ENCODE assay signal across 9 cellular contexts in genomic region chr21:33434770-33435360, GRCh38. TPM values are rescaled to one million over a fixed set of nuclear protein-coding genes. Genes with fewer than 3 reads are reported as not detected.
A peak's percentile ranks its signal among the peaks of the same experiment; 100 is the strongest.
DNase-seq lines count a peak whose midpoint lies in the region; ATAC-seq, FAIRE-seq and TF ChIP-seq lines count a peak whose summit lies in the region.
"Had no signal": no experiment of that assay in that cellular context is flagged by ENCODE, and none has a peak within 500 bp of the region (broad histone marks: within the 10 kb centered on the region; RNA-seq: fewer than 3 reads in every experiment).

No MANE protein-coding gene starts in this region.

- H3K4me3 Mint-ChIP-seq in activated CD4-positive, alpha-beta T cell treated with anti-CD3 and anti-CD28 coated beads for 36 hours, result peak overlapping the region; percentile 4
- H3K4me3 Mint-ChIP-seq in stimulated activated naive CD8-positive, alpha-beta T cell treated with anti-CD3 and anti-CD28 coated beads, Interleukin-15, amount 100 ng/mL, for 72 hours, result peak overlapping the region; percentile 51 to 68

- H3K4me2 ChIP-seq in K562 (ENCODE audit: insufficient read depth, low read length), result no peak overlapping the region

- H3K4me1 ChIP-seq in Panc1 (ENCODE audit: control insufficient read depth, insufficient read depth, low read length) (no peaks in the 10 kb centered on the region), K562 (replicated peaks in 1 of 2; ENCODE audit: control insufficient read depth in 2 of 2, insufficient read depth in 2 of 2, low read length in 2 of 2) (peaks cover 0 to 3% of the 10 kb centered on the region in 2 experiments; a peak in 1 of 5 replicates), left lung (peaks cover 14 to 54% of the 10 kb centered on the region in 2 donors), HAP-1 (no peaks in the 10 kb centered on the region)

- POLR2A ChIA-PET in activated CD4-positive, alpha-beta T cell treated with anti-CD3 and anti-CD28 coated beads for 36 hours (lab: Charles Lee), result interaction anchor here (0.6 to 1.6 kb wide), 9 partner anchors 12 to 235 kb away, joined by 3 to 9 read pairs (median 4); no protein-coding TSS in a partner anchor
- POLR2A ChIA-PET in Panc1 (lab: Charles Lee) (no interaction called here), K562 (lab: Yijun Ruan, JAX) (interaction anchor here (0.7 to 1.1 kb wide), 3 partner anchors 11 to 173 kb away, joined by 3 to 6 read pairs (median 3); partner anchors contain the start of gene IFNAR1)

- no peaks in the 10 kb centered on the region for H3K27me3 Mint-ChIP-seq in activated CD4-positive, alpha-beta T cell treated with anti-CD3 and anti-CD28 coated beads for 36 hours
- H3K27me3 Mint-ChIP-seq in stimulated activated naive CD8-positive, alpha-beta T cell treated with anti-CD3 and anti-CD28 coated beads, Interleukin-15, amount 100 ng/mL, for 72 hours, result no peaks in the 10 kb centered on the region

- WGBS in K562 (ENCODE audit: insufficient coverage, low coverage, missing lambda C conversion rate), result 50% methylated on average over 5 of the region's 5 CpGs

- H3K36me3 Mint-ChIP-seq in activated CD4-positive, alpha-beta T cell treated with anti-CD3 and anti-CD28 coated beads for 36 hours (ENCODE audit: low read depth), result peaks cover 52% of the 10 kb centered on the region

- TF ChIP-seq RAD21 in K562 (CRISPR knock-in tag; conservative IDR thresholded peaks at IDR 0.05 in 1 of 2, IDR thresholded peaks at IDR 0.05 in 1 of 2), result no peak

- DNase-seq in activated CD4-positive, alpha-beta T cell treated with anti-CD3 and anti-CD28 coated beads for 36 hours, result peak; percentile 53
- DNase-seq in activated CD4-positive, alpha-beta T cell treated with anti-CD3 and anti-CD28 coated beads, Interleukin-2, amount 50 U/mL, for 1 hour, result no peak
- DNase-seq in Panc1 (ENCODE audit: low read depth, low spot score) (no peak), K562 (ENCODE audit: extremely low read depth in 1 of 4, low spot score in 3 of 4) (peak in 2 of 4 experiments; percentile 53 to 54), left lung (no peak), HAP-1 (ENCODE audit: low spot score in 2 of 2) (no peak)
- DNase-seq in stimulated activated naive CD8-positive, alpha-beta T cell treated with anti-CD3 and anti-CD28 coated beads, Interleukin-15, amount 100 ng/mL, for 72 hours, result peak; percentile 49 to 55

- H4K20me1 ChIP-seq in K562 (replicated peaks; ENCODE audit: control insufficient read depth, insufficient read depth, low read length), result no peaks in the 10 kb centered on the region

- peaks cover 26% of the 10 kb centered on the region for H3K4me1 Mint-ChIP-seq in activated CD4-positive, alpha-beta T cell treated with anti-CD3 and anti-CD28 coated beads for 36 hours
- peaks cover 36% of the 10 kb centered on the region for H3K4me1 Mint-ChIP-seq in stimulated activated naive CD8-positive, alpha-beta T cell treated with anti-CD3 and anti-CD28 coated beads, Interleukin-15, amount 100 ng/mL, for 72 hours

- no peak for FAIRE-seq in K562 (lab: Jason Lieb, UNC)

- in situ Hi-C loops in Panc1 (cut with HindIII; ENCODE audit: low pct_unique_long_range_greater_than_20kb, low sequenced_read_pairs), result no loop called here
- in situ Hi-C loops in K562 (cut with MboI), result no loop called here
- in situ Hi-C loops in HAP-1 (cut with MboI; ENCODE audit: low sequenced_read_pairs), result no loop called here

- no TSS peak for BruUV-seq in Panc1 (replicated peaks; lab: Mats Ljungman, UMichigan)
- BruUV-seq in K562 (replicated peaks; lab: Mats Ljungman, UMichigan), result no TSS peak

- H3K27ac ChIP-seq in Panc1 (ENCODE audit: low read length) (no peak overlapping the region), K562 (ENCODE audit: extremely low read depth, low read depth, low read length) (peak overlapping the region; percentile 11; the same call in 1 of the 3 replicates), left lung (peak overlapping the region; percentile 78 to 83)
- H3K27ac ChIP-seq: C4-2B had no signal

- no peak overlapping the region for H2AFZ ChIP-seq in K562 (ENCODE audit: low read depth, low read length)

- no peaks in the 10 kb centered on the region for H3K9me3 Mint-ChIP-seq in activated CD4-positive, alpha-beta T cell treated with anti-CD3 and anti-CD28 coated beads for 36 hours (ENCODE audit: low read depth)
- H3K9me3 Mint-ChIP-seq in stimulated activated naive CD8-positive, alpha-beta T cell treated with anti-CD3 and anti-CD28 coated beads, Interleukin-15, amount 100 ng/mL, for 72 hours, result no peaks in the 10 kb centered on the region

- no peak for TF ChIP-seq CTCF in Panc1 (IDR thresholded peaks at IDR 0.05)
- TF ChIP-seq CTCF in K562 (IDR thresholded peaks at IDR 0.05 in 2 of 3, conservative IDR thresholded peaks at IDR 0.05 in 1 of 3; ENCODE audit: insufficient read depth in 2 of 3, low read depth in 1 of 3, low read length in 3 of 3), result no peak
- no peak for TF ChIP-seq CTCF in left lung (IDR thresholded peaks at IDR 0.05)

- H3K9me3 ChIP-seq in Panc1 (ENCODE audit: control insufficient read depth, insufficient read depth, low read depth, low read length) (no peaks in the 10 kb centered on the region), K562 (replicated peaks; ENCODE audit: control insufficient read depth, insufficient read depth, low read depth, low read length) (no peaks in the 10 kb centered on the region), left lung (no peaks in the 10 kb centered on the region), HAP-1 (no peaks in the 10 kb centered on the region)

- no peaks in the 10 kb centered on the region for H3K9me1 ChIP-seq in K562 (ENCODE audit: control insufficient read depth, insufficient read depth, low read length)

- peak overlapping the region; percentile 59 for H3K27ac Mint-ChIP-seq in activated CD4-positive, alpha-beta T cell treated with anti-CD3 and anti-CD28 coated beads for 36 hours
- H3K27ac Mint-ChIP-seq in stimulated activated naive CD8-positive, alpha-beta T cell treated with anti-CD3 and anti-CD28 coated beads, Interleukin-15, amount 100 ng/mL, for 72 hours, result peak overlapping the region; percentile 46 to 83

- no peak for TF ChIP-seq POLR2A in K562 (conservative IDR thresholded peaks at IDR 0.05)

- no peak overlapping the region for H3K4me3 ChIP-seq in Panc1 (ENCODE audit: low read depth in 2 of 2, low read length in 2 of 2)
- H3K4me3 ChIP-seq in K562, result no peak overlapping the region
- no peak overlapping the region for H3K4me3 ChIP-seq in left lung
- no peak overlapping the region for H3K4me3 ChIP-seq in HAP-1

- H3K79me2 ChIP-seq in K562 (ENCODE audit: control insufficient read depth, insufficient read depth, low read length), result no peaks in the 10 kb centered on the region

- peaks cover 3% of the 10 kb centered on the region; the same call in 1 of the 2 replicates for H3K36me3 ChIP-seq in Panc1 (ENCODE audit: control insufficient read depth, insufficient read depth, low read length)
- peaks cover 67% of the 10 kb centered on the region for H3K36me3 ChIP-seq in K562 (ENCODE audit: control insufficient read depth, insufficient read depth, low read length)
- H3K36me3 ChIP-seq in left lung, result peaks cover 0 to 97% of the 10 kb centered on the region in 2 donors
- H3K36me3 ChIP-seq in HAP-1 (replicated peaks), result peaks cover 70% of the 10 kb centered on the region

- intact Hi-C loops in activated CD4-positive, alpha-beta T cell treated with anti-CD3 and anti-CD28 coated beads for 36 hours (cut with DNase I, micrococcal nuclease), result loop anchor here (1.0 to 2.0 kb wide), 10 partner anchors 29 to 236 kb away; partner anchors contain the start of genes IFNAR1 (in 1 of the 2) and TMEM50B (in 1 of the 2)
- intact Hi-C loops in Panc1 (cut with micrococcal nuclease; ENCODE audit: unreplicated experiment), result no loop called here
- intact Hi-C loops in K562 (cut with micrococcal nuclease), result no loop called here
- intact Hi-C loops in left lung (cut with DNase I), result no loop called here

- ATAC-seq in activated CD4-positive, alpha-beta T cell treated with anti-CD3 and anti-CD28 coated beads for 36 hours, result peak; percentile 96
- ATAC-seq in HG02885 (IDR thresholded peaks at IDR 0.05; ENCODE audit: poor library complexity, unreplicated experiment), result peak; percentile 91
- ATAC-seq in Panc1, result peak; percentile 81
- ATAC-seq in K562, result peak; percentile 59
- ATAC-seq in left lung, result peak; percentile 86
- peak; percentile 99 for ATAC-seq in stimulated activated naive CD8-positive, alpha-beta T cell treated with anti-CD3 and anti-CD28 coated beads, Interleukin-15, amount 100 ng/mL, for 72 hours

- H3K27me3 ChIP-seq in Panc1 (ENCODE audit: control insufficient read depth, insufficient read depth, low read length), result no peaks in the 10 kb centered on the region
- H3K27me3 ChIP-seq in K562 (ENCODE audit: control insufficient read depth in 2 of 2, insufficient read depth in 2 of 2, low read length in 2 of 2), result no peaks in the 10 kb centered on the region
- H3K27me3 ChIP-seq in left lung, result no peaks in the 10 kb centered on the region
- H3K27me3 ChIP-seq in HAP-1 (ENCODE audit: low read depth), result no peaks in the 10 kb centered on the region

- H3K9ac ChIP-seq in K562 (ENCODE audit: insufficient read depth in 1 of 2, low read depth in 2 of 2, low read length in 2 of 2), result no peak overlapping the region

- TF ChIP-seq EP300 in K562 (IDR thresholded peaks at IDR 0.05; ENCODE audit: low read length), result no peak

- CTCF ChIA-PET in activated CD4-positive, alpha-beta T cell treated with anti-CD3 and anti-CD28 coated beads for 36 hours (lab: Charles Lee), result interaction anchor here (0.7 to 2.3 kb wide), 13 partner anchors 10 to 239 kb away, joined by 3 to 22 read pairs (median 4); no protein-coding TSS in a partner anchor
- CTCF ChIA-PET in Panc1 (lab: Charles Lee) (interaction anchor here (0.5 kb wide), 1 partner anchor 217 kb away, joined by 6 read pairs; no protein-coding TSS in a partner anchor), K562 (lab: Yijun Ruan, JAX; ENCODE audit: low intra/inter-chr PET ratio) (interaction anchor here (0.6 kb wide), 1 partner anchor 74 kb away, joined by 4 read pairs; no protein-coding TSS in a partner anchor)

RNA-seq across cellular contexts. Expression of gene IFNGR2, which starts 31.7 kb away (rescaled TPM):
- total RNA-seq in activated CD4-positive, alpha-beta T cell treated with anti-CD3 and anti-CD28 coated beads for 36 hours, result 10 to 100 TPM; 16.4 to 18.9 TPM
- total RNA-seq in Panc1 (2021; ENCODE audit: unreplicated experiment) (47.9 TPM), K562 (2014; rRNA removed) (19.4 and 24.2 TPM in 2 replicates), K562 (2014; rRNA removed; fragmentation: Illumina TruSeq; extraction: Trizol) (28.5 and 31.3 TPM in 2 replicates), K562 (2015; rRNA removed; fragmentation: Illumina TruSeq; extraction: Trizol) (31.3 and 36.8 TPM in 2 replicates), K562 (2021) (28.5 and 29.5 TPM in 2 replicates), left lung (100 to 1,000 TPM in 1 of 2 donors, 10 to 100 TPM in 1; 90.8 to 116 TPM)
- polyA plus RNA-seq in Panc1 (2012; ENCODE audit: insufficient read length), result 54.8 TPM
- total RNA-seq in K562 (2011; cell fraction: chromatin; rRNA removed; ENCODE audit: low replicate concordance), result 16.2 and 26.5 TPM in 2 replicates
- total RNA-seq in K562 (2011; cell fraction: nucleolus; rRNA removed), result 28.2 and 28.3 TPM in 2 replicates
- total RNA-seq in K562 (2011; cell fraction: nucleoplasm; rRNA removed), result 31.7 and 44.8 TPM in 2 replicates
- polyA plus RNA-seq in K562 (2011; rRNA removed) (58.0 and 81.8 TPM in 2 replicates), K562 (2014; fragmentation: Illumina TruSeq; extraction: Trizol) (35.4 and 44.8 TPM in 2 replicates), K562 (2014; fragmentation: Nextera tagmentation; extraction: Ambion mirVana) (1 to 10 TPM; 6.7 to 8.4 TPM), K562 (2014; rRNA removed) (27.8 and 32.9 TPM in 2 replicates)
- 45.1 and 64.7 TPM in 2 replicates for polyA plus RNA-seq in K562 (2011; cell fraction: cytosol; rRNA removed)
- polyA plus RNA-seq in K562 (2011; cell fraction: nucleus; rRNA removed), result 34.8 and 50.8 TPM in 2 replicates
- polyA plus RNA-seq in K562 (2012), result 24.4 and 31.8 TPM in 2 replicates
- polyA minus RNA-seq in K562 (2011; rRNA and poly(A)+ RNA removed), result 43.8 and 53.1 TPM in 2 replicates
- polyA minus RNA-seq in K562 (2011; cell fraction: cytosol; rRNA and poly(A)+ RNA removed), result 26.9 and 27.4 TPM in 2 replicates
- 13.1 and 19.8 TPM in 2 replicates for polyA minus RNA-seq in K562 (2011; cell fraction: nucleus; rRNA and poly(A)+ RNA removed)

RNA-seq across cellular contexts. Expression of gene TMEM50B, which starts 44.9 kb away (rescaled TPM):
- 10 to 100 TPM; 13.6 to 15.2 TPM for total RNA-seq in activated CD4-positive, alpha-beta T cell treated with anti-CD3 and anti-CD28 coated beads for 36 hours
- total RNA-seq in Panc1 (2021; ENCODE audit: unreplicated experiment) (18.5 TPM), K562 (2014; rRNA removed) (19.8 and 20.5 TPM in 2 replicates), K562 (2014; rRNA removed; fragmentation: Illumina TruSeq; extraction: Trizol) (28.9 and 29.6 TPM in 2 replicates), K562 (2015; rRNA removed; fragmentation: Illumina TruSeq; extraction: Trizol) (23.9 and 26.6 TPM in 2 replicates), K562 (2021) (24.1 and 25.7 TPM in 2 replicates), left lung (10 to 100 TPM; 45.6 to 57.5 TPM)
- polyA plus RNA-seq in Panc1 (2012; ENCODE audit: insufficient read length), result 16.9 TPM
- total RNA-seq in K562 (2011; cell fraction: chromatin; rRNA removed; ENCODE audit: low replicate concordance), result 80.7 and 176 TPM in 2 replicates
- 63.4 and 65.5 TPM in 2 replicates for total RNA-seq in K562 (2011; cell fraction: nucleolus; rRNA removed)
- total RNA-seq in K562 (2011; cell fraction: nucleoplasm; rRNA removed), result 122 and 158 TPM in 2 replicates
- polyA plus RNA-seq in K562 (2011; rRNA removed) (64.6 and 80.1 TPM in 2 replicates), K562 (2014; fragmentation: Illumina TruSeq; extraction: Trizol) (23.3 and 28.8 TPM in 2 replicates), K562 (2014; fragmentation: Nextera tagmentation; extraction: Ambion mirVana) (10 to 100 TPM; 41.3 to 49.1 TPM), K562 (2014; rRNA removed) (39.6 and 40.7 TPM in 2 replicates)
- 17.4 and 47.8 TPM in 2 replicates for polyA plus RNA-seq in K562 (2011; cell fraction: cytosol; rRNA removed)
- 123 and 167 TPM in 2 replicates for polyA plus RNA-seq in K562 (2011; cell fraction: nucleus; rRNA removed)
- polyA plus RNA-seq in K562 (2012), result 23.7 and 39.6 TPM in 2 replicates
- polyA minus RNA-seq in K562 (2011; rRNA and poly(A)+ RNA removed), result 23.1 and 28.5 TPM in 2 replicates
- 6.7 and 7.5 TPM in 2 replicates for polyA minus RNA-seq in K562 (2011; cell fraction: cytosol; rRNA and poly(A)+ RNA removed)
- 18.4 and 34.7 TPM in 2 replicates for polyA minus RNA-seq in K562 (2011; cell fraction: nucleus; rRNA and poly(A)+ RNA removed)

RNA-seq across cellular contexts. Expression of gene DNAJC28, which starts 56.7 kb away (rescaled TPM):
- total RNA-seq in activated CD4-positive, alpha-beta T cell treated with anti-CD3 and anti-CD28 coated beads for 36 hours, result under 1 TPM; 0.37 to 0.43 TPM
- 1.5 TPM for total RNA-seq in Panc1 (2021; ENCODE audit: unreplicated experiment)
- polyA plus RNA-seq in Panc1 (2012; ENCODE audit: insufficient read length), result 0.80 TPM
- 1.8 and 5.7 TPM in 2 replicates for total RNA-seq in K562 (2011; cell fraction: chromatin; rRNA removed; ENCODE audit: low replicate concordance)
- 1.7 and 2.5 TPM in 2 replicates for total RNA-seq in K562 (2011; cell fraction: nucleolus; rRNA removed)
- 1.8 and 2.3 TPM in 2 replicates for total RNA-seq in K562 (2011; cell fraction: nucleoplasm; rRNA removed)
- 0.53 and 1.6 TPM in 2 replicates for total RNA-seq in K562 (2014; rRNA removed)
- total RNA-seq in K562 (2014; rRNA removed; fragmentation: Illumina TruSeq; extraction: Trizol), result 1.1 and 1.4 TPM in 2 replicates
- total RNA-seq in K562 (2015; rRNA removed; fragmentation: Illumina TruSeq; extraction: Trizol), result 0.72 and 1.2 TPM in 2 replicates
- total RNA-seq in K562 (2021), result 0.49 and 0.82 TPM in 2 replicates
- polyA plus RNA-seq in K562 (2011; rRNA removed), result 1.4 and 2.0 TPM in 2 replicates
- 0.24 and 0.29 TPM in 2 replicates for polyA plus RNA-seq in K562 (2011; cell fraction: cytosol; rRNA removed)
- 0.43 and 0.44 TPM in 2 replicates for polyA plus RNA-seq in K562 (2011; cell fraction: nucleus; rRNA removed)
- 0.39 and 0.74 TPM in 2 replicates for polyA plus RNA-seq in K562 (2012)
- 0.68 and 0.91 TPM in 2 replicates for polyA plus RNA-seq in K562 (2014; fragmentation: Illumina TruSeq; extraction: Trizol)
- under 1 TPM; 0.75 to 0.92 TPM for polyA plus RNA-seq in K562 (2014; fragmentation: Nextera tagmentation; extraction: Ambion mirVana)
- 1.3 and 2.5 TPM in 2 replicates for polyA plus RNA-seq in K562 (2014; rRNA removed)
- 1.7 and 3.1 TPM in 2 replicates for polyA minus RNA-seq in K562 (2011; rRNA and poly(A)+ RNA removed)
- polyA minus RNA-seq in K562 (2011; cell fraction: cytosol; rRNA and poly(A)+ RNA removed), result 0.48 TPM in 1 of 2 replicates, not detected in the other
- polyA minus RNA-seq in K562 (2011; cell fraction: nucleus; rRNA and poly(A)+ RNA removed), result 1.1 and 2.6 TPM in 2 replicates
- 1 to 10 TPM; 1.2 to 1.6 TPM for total RNA-seq in left lung

Comparison
In these comparisons a context has a peak if more than half of its experiments do, and no peak if none do; other contexts are left out.
1. DNase-seq: peak in activated CD4-positive, alpha-beta T cell treated with anti-CD3 and anti-CD28 coated beads for 36 hours (single experiment) and stimulated activated naive CD8-positive, alpha-beta T cell treated with anti-CD3 and anti-CD28 coated beads, Interleukin-15, amount 100 ng/mL, for 72 hours (2 of 2); none in activated CD4-positive, alpha-beta T cell treated with anti-CD3 and anti-CD28 coated beads, Interleukin-2, amount 50 U/mL, for 1 hour (single experiment), Panc1 (single experiment), left lung (0 of 2) and HAP-1 (0 of 2).
2. intact Hi-C loops: an anchor here in activated CD4-positive, alpha-beta T cell treated with anti-CD3 and anti-CD28 coated beads for 36 hours (1.0 to 2.0 kb wide); none called in Panc1, K562 and left lung.
3. Peak in every context shown above with its lines, with median percentiles within 50 percentile points of each other: ATAC-seq.